Comparison of ENCODE assay signal across 8 cellular contexts in genomic region chr14:81533536-81534343, GRCh38. TPM values are rescaled to one million over a fixed set of nuclear protein-coding genes. Genes with fewer than 3 reads are reported as not detected.
DNase-seq lines count a peak whose midpoint lies in the region; ATAC-seq lines count a peak whose summit lies in the region.

SEL1L (minus strand) TSS chr14:81533853; CDS start chr14:81533744, 109 bp downstream.

- peak within 1 kb of the TSS; percentile 79 for H3K27ac ChIP-seq in BLaER1

- no peaks in the 10 kb centered on the region for H3K27me3 Mint-ChIP-seq in activated CD4-positive, alpha-beta T cell treated with anti-CD3 and anti-CD28 coated beads, Interleukin-2, amount 10 ng/mL, durations not matched to agents 7 days and 5 days

- H3K27ac Mint-ChIP-seq in activated CD4-positive, alpha-beta T cell treated with anti-CD3 and anti-CD28 coated beads, Interleukin-2, amount 10 ng/mL, durations not matched to agents 7 days and 5 days: peak within 1 kb of the TSS; percentile 89

- POLR2A ChIA-PET in activated CD4-positive, alpha-beta T cell treated with anti-CD3 and anti-CD28 coated beads, Interleukin-2, amount 10 ng/mL, durations not matched to agents 7 days and 5 days (lab: Charles Lee): interaction anchor here (0.6 kb wide), 1 partner anchor 19 kb away, joined by 3 read pairs; no protein-coding TSS in a partner anchor

- H3K36me3 ChIP-seq in BLaER1: peaks cover 9% of the 10 kb centered on the region; the same call in 1 of the 2 replicates

- DNase-seq in NCI-H69 (lab: John Stamatoyannopoulos, UW) (peak; percentile 100), cortex of kidney (lab: John Stamatoyannopoulos, UW) (peak; percentile 89), left colon (peak; percentile 99 to 100)
- peak; percentile 100 for DNase-seq in activated CD4-positive, alpha-beta T cell treated with anti-CD3 and anti-CD28 coated beads, Interleukin-2, amount 10 ng/mL, durations not matched to agents 7 days and 5 days
- peak; percentile 99 for DNase-seq in stimulated activated CD4-positive, alpha-beta T cell treated with anti-CD3 and anti-CD28 coated beads, Interleukin-1b, Interleukin-23, amount 100 ng/mL, for 48 hours

- peaks cover 43% of the 10 kb centered on the region for H4K20me1 ChIP-seq in BLaER1

- H3K36me3 Mint-ChIP-seq in activated CD4-positive, alpha-beta T cell treated with anti-CD3 and anti-CD28 coated beads, Interleukin-2, amount 10 ng/mL, durations not matched to agents 7 days and 5 days (ENCODE audit: low read depth): peaks cover 6% of the 10 kb centered on the region

- intact Hi-C loops in left colon (cut with DNase I, micrococcal nuclease): no loop called here

- H3K4me1 ChIP-seq in BLaER1: peaks cover 22% of the 10 kb centered on the region

- ATAC-seq in GM19328 (IDR thresholded peaks at IDR 0.05; ENCODE audit: unreplicated experiment) (peak; percentile 95), HG03520 (IDR thresholded peaks at IDR 0.05; ENCODE audit: unreplicated experiment) (peak; percentile 92), left colon (peak; percentile 96)

- H3K9me3 ChIP-seq in BLaER1: peaks cover 9% of the 10 kb centered on the region; the same call in 1 of the 2 replicates

- H3K4me3 ChIP-seq in BLaER1: peak within 1 kb of the TSS; percentile 98

- H3K4me3 Mint-ChIP-seq in activated CD4-positive, alpha-beta T cell treated with anti-CD3 and anti-CD28 coated beads, Interleukin-2, amount 10 ng/mL, durations not matched to agents 7 days and 5 days: peak within 1 kb of the TSS; percentile 89

- peak within 1 kb of the TSS; percentile 94 for H3K4me2 ChIP-seq in BLaER1

- peaks cover 6% of the 10 kb centered on the region for H3K9me3 Mint-ChIP-seq in activated CD4-positive, alpha-beta T cell treated with anti-CD3 and anti-CD28 coated beads, Interleukin-2, amount 10 ng/mL, durations not matched to agents 7 days and 5 days

- H3K9ac ChIP-seq in BLaER1: peak within 1 kb of the TSS; percentile 87

- CTCF ChIA-PET in activated CD4-positive, alpha-beta T cell treated with anti-CD3 and anti-CD28 coated beads, Interleukin-2, amount 10 ng/mL, durations not matched to agents 7 days and 5 days (lab: Charles Lee): interaction anchor here (0.8 to 0.9 kb wide), 2 partner anchors 8 to 16 kb away, joined by 3 to 5 read pairs; no protein-coding TSS in a partner anchor

- peaks cover 42% of the 10 kb centered on the region for H3K4me1 Mint-ChIP-seq in activated CD4-positive, alpha-beta T cell treated with anti-CD3 and anti-CD28 coated beads, Interleukin-2, amount 10 ng/mL, durations not matched to agents 7 days and 5 days

- no peaks in the 10 kb centered on the region for H3K27me3 ChIP-seq in BLaER1

RNA-seq across cellular contexts. Expression of gene SEL1L, which starts in this region (rescaled TPM):
- total RNA-seq in activated CD4-positive, alpha-beta T cell treated with anti-CD3 and anti-CD28 coated beads, Interleukin-2, amount 10 ng/mL, durations not matched to agents 7 days and 5 days: 10 to 100 TPM; 52.3 to 60.8 TPM
- total RNA-seq in left colon: 100 to 1,000 TPM in 1 of 2 donors, 10 to 100 TPM in 1; 97.6 to 111 TPM

Comparison
In these comparisons a context has a peak if more than half of its experiments do, and no peak if none do; other contexts are left out.
1. Peak in every context shown above with its lines: DNase-seq, ATAC-seq, H3K4me3 ChIP-seq and H3K27ac ChIP-seq.